ENCODE assay signal across 10 cellular contexts in genomic region chr12:45343269-45344051, GRCh38.
A peak's percentile ranks its signal among the peaks of the same experiment; 100 is the strongest.
DNase-seq lines count a peak whose midpoint lies in the region; ATAC-seq and TF ChIP-seq lines count a peak whose summit lies in the region.
"Had no signal": no experiment of that assay in that cellular context is flagged by ENCODE, and none has a peak within 500 bp of the region (broad histone marks: within the 10 kb centered on the region; RNA-seq: fewer than 3 reads in every experiment).

No MANE protein-coding gene starts in this region.

- H3K27ac ChIP-seq in foreskin keratinocyte (no peak overlapping the region), skeletal muscle tissue (ENCODE audit: low read depth, low read length) (peak overlapping the region; percentile 28)
- H3K27ac ChIP-seq: right lobe of liver had no signal

- H3K36me3 ChIP-seq in skeletal muscle tissue (ENCODE audit: control insufficient read depth in 3 of 3, insufficient read depth in 3 of 3, low read length in 3 of 3) (peaks cover 6 to 12% (median 9%) of the 10 kb centered on the region in 3 donors), MG63 (no peaks in the 10 kb centered on the region)

- H3K9ac ChIP-seq in skeletal muscle tissue (ENCODE audit: low read depth in 1 of 3, low read length in 3 of 3): no peak overlapping the region

- H3K4me3 ChIP-seq in skeletal muscle tissue (ENCODE audit: low read length in 3 of 3) (no peak overlapping the region), MG63 (no peak overlapping the region)
- H3K4me3 ChIP-seq: right lobe of liver had no signal

- no peak for TF ChIP-seq CTCF in foreskin keratinocyte (conservative IDR thresholded peaks at IDR 0.05)

- H3K4me1 ChIP-seq in foreskin keratinocyte (peaks cover 10% of the 10 kb centered on the region), skeletal muscle tissue (ENCODE audit: control insufficient read depth in 3 of 3, insufficient read depth in 3 of 3, low read length in 3 of 3) (peaks cover 12 to 29% (median 20%) of the 10 kb centered on the region in 3 donors)
- H3K4me1 ChIP-seq: right lobe of liver had no signal

- no peaks in the 10 kb centered on the region for H3K9me3 ChIP-seq in skeletal muscle tissue (ENCODE audit: control insufficient read depth in 3 of 3, low read length in 3 of 3)
- no peaks in the 10 kb centered on the region for H3K9me3 ChIP-seq in MG63
- H3K9me3 ChIP-seq: right lobe of liver had no signal

- peak; percentile 26 for DNase-seq in GM04503 (ENCODE audit: low read depth)
- peak; percentile 38 for DNase-seq in RKO (ENCODE audit: low spot score)
- DNase-seq in foreskin keratinocyte: peak; percentile 33 to 52
- DNase-seq in MG63: no peak
- no peak for DNase-seq in NCI-H128 (lab: John Stamatoyannopoulos, UW; ENCODE audit: unreplicated experiment)
- DNase-seq: activated T-cell treated with anti-CD3 and anti-CD28 coated beads, Interleukin-2, amount 50 U/mL, for 72 hours; NCI-H2029; right lobe of liver had no signal

- H3K27me3 ChIP-seq in foreskin keratinocyte: no peaks in the 10 kb centered on the region
- no peaks in the 10 kb centered on the region for H3K27me3 ChIP-seq in skeletal muscle tissue (ENCODE audit: control insufficient read depth in 3 of 3, insufficient read depth in 3 of 3, low read length in 3 of 3)
- H3K27me3 ChIP-seq in MG63: no peaks in the 10 kb centered on the region
- H3K27me3 ChIP-seq: right lobe of liver had no signal

- ATAC-seq in foreskin keratinocyte (peak; percentile 87), HG02870 (IDR thresholded peaks at IDR 0.05; ENCODE audit: unreplicated experiment) (no peak)

Comparison
In these comparisons a context has a peak if more than half of its experiments do, and no peak if none do; other contexts are left out.
1. DNase-seq: peak in GM04503 (single experiment), RKO (single experiment) and foreskin keratinocyte (2 of 2); none in MG63 (single experiment) and NCI-H128 (single experiment).